Comparison of ENCODE assay signal across 20 cellular contexts in genomic region chr16:2610781-2611498, GRCh38.
"Had no signal": no experiment of that assay in that cellular context is flagged by ENCODE, and none has a peak within 500 bp of the region (broad histone marks: within the 10 kb centered on the region; RNA-seq: fewer than 3 reads in every experiment).

No MANE protein-coding gene starts in this region.

- H3K36me3 ChIP-seq: prostate gland had no signal

- H3K4me3 Mint-ChIP-seq: activated naive CD8-positive, alpha-beta T cell; effector memory CD8-positive, alpha-beta T cell; nephron progenitor cell; stimulated activated naive B cell treated with anti-CD40 and anti-IgM and Interleukin-4, amounts not matched to agents 10 μg/mL and 1 μg/mL and 100 μg/mL, for 72 hours had no signal

- H3K4me3 ChIP-seq: lung, prostate gland, right atrium auricular region, thoracic aorta, upper lobe of left lung had no signal

- H3K9me3 Mint-ChIP-seq: effector memory CD8-positive, alpha-beta T cell; nephron progenitor cell; stimulated activated naive B cell treated with anti-CD40 and anti-IgM and Interleukin-4, amounts not matched to agents 10 μg/mL and 1 μg/mL and 100 μg/mL, for 72 hours had no signal

- H3K27ac ChIP-seq: epithelial cell of prostate, prostate gland, right atrium auricular region, thoracic aorta, upper lobe of left lung had no signal

- H3K9me3 ChIP-seq: prostate gland, right atrium auricular region, thoracic aorta, upper lobe of left lung had no signal

- H3K27ac Mint-ChIP-seq: activated naive CD8-positive, alpha-beta T cell; effector memory CD8-positive, alpha-beta T cell; stimulated activated naive B cell treated with anti-CD40 and anti-IgM and Interleukin-4, amounts not matched to agents 10 μg/mL and 1 μg/mL and 100 μg/mL, for 72 hours had no signal

- H3K4me1 ChIP-seq: prostate gland, upper lobe of left lung had no signal

- H3K27me3 ChIP-seq: right atrium auricular region, upper lobe of left lung had no signal

- H3K27me3 Mint-ChIP-seq: activated naive CD8-positive, alpha-beta T cell; effector memory CD8-positive, alpha-beta T cell; stimulated activated naive B cell treated with anti-CD40 and anti-IgM and Interleukin-4, amounts not matched to agents 10 μg/mL and 1 μg/mL and 100 μg/mL, for 72 hours had no signal

- H3K36me3 Mint-ChIP-seq: activated naive CD8-positive, alpha-beta T cell had no signal

- ATAC-seq: effector memory CD8-positive, alpha-beta T cell; left colon; stimulated activated naive B cell treated with anti-CD40 and anti-IgM and Interleukin-4, amounts not matched to agents 10 μg/mL and 1 μg/mL and 100 μg/mL, for 72 hours had no signal

- DNase-seq: activated CD4-positive, alpha-beta T cell treated with anti-CD3 and anti-CD28 coated beads, Interleukin-2, amount 50 U/mL, for 1 hour; activated CD4-positive, CD25-positive, alpha-beta regulatory T cell; effector memory CD8-positive, alpha-beta T cell; foreskin fibroblast; left colon; midbrain; nephron progenitor cell; occipital lobe; small intestine; stimulated activated CD4-positive, alpha-beta T cell treated with anti-CD3 and anti-CD28 coated beads, Interleukin-4, amount 100 ng/mL, for 4 hours; stimulated activated naive B cell treated with anti-CD40 and anti-IgM and Interleukin-4, amounts not matched to agents 10 μg/mL and 1 μg/mL and 100 μg/mL, for 72 hours; SW 1271; T-helper 9 cell had no signal
